In the genomic region with DNA sequence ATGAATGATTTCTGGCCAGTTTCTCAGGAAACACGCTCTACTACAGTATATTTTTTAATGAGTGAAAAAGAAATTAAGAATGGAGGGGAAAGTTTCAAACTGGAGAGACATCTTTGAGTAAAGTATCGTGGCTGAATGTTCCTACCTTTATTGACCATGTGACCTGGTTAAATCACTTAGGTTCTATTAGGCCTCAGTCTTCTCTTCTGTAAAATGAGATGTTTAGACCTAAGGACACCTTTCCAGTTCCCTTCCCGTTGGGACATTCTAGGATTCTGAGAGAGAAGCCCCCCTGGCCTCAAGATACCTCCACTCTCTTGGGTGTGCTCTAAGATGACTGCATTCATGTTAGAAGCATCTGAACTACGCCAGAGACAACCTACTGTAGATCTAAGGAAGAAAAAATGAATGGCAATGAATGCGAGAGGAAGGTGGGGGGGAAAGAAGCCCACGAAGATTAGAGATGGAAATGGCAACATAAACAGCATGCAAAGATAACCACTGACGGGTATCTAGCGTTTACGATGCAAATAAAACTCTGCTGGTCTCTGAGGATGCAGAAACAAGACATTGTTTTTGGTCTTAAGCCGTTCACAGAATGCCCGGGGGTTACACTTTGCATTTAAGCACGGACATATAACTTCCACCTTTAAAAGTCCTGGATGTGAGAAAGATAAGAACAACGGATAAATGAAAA, we compare ENCODE assay signal across 1 cellular context.
TF ChIP-seq lines count a peak whose summit lies in the region.

No MANE protein-coding gene starts in this region.

TF ChIP-seq in IMR-90, 13 proteins besides CTCF, POLR2A, EP300 and RAD21 (continued from another document):
- TF ChIP-seq, protein P1, sequence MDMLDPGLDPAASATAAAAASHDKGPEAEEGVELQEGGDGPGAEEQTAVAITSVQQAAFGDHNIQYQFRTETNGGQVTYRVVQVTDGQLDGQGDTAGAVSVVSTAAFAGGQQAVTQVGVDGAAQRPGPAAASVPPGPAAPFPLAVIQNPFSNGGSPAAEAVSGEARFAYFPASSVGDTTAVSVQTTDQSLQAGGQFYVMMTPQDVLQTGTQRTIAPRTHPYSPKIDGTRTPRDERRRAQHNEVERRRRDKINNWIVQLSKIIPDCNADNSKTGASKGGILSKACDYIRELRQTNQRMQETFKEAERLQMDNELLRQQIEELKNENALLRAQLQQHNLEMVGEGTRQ (IDR thresholded peaks at IDR 0.05; ENCODE audit: low read depth, low read length) = no peak
- TF ChIP-seq RFX5 (IDR thresholded peaks at IDR 0.05; ENCODE audit: low read depth, low read length) = no peak
- no peak for TF ChIP-seq MAFK (IDR thresholded peaks at IDR 0.05; ENCODE audit: low read depth, low read length)
- TF ChIP-seq, protein P2, sequence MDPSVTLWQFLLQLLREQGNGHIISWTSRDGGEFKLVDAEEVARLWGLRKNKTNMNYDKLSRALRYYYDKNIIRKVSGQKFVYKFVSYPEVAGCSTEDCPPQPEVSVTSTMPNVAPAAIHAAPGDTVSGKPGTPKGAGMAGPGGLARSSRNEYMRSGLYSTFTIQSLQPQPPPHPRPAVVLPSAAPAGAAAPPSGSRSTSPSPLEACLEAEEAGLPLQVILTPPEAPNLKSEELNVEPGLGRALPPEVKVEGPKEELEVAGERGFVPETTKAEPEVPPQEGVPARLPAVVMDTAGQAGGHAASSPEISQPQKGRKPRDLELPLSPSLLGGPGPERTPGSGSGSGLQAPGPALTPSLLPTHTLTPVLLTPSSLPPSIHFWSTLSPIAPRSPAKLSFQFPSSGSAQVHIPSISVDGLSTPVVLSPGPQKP (IDR thresholded peaks at IDR 0.05; ENCODE audit: borderline replicate concordance, low read depth, low read length) = no peak
- TF ChIP-seq MAZ (IDR thresholded peaks at IDR 0.05; ENCODE audit: borderline replicate concordance, low read depth, low read length) = no peak
- no peak for TF ChIP-seq RCOR1 (IDR thresholded peaks at IDR 0.05; ENCODE audit: insufficient replicate concordance, low read length)
- TF ChIP-seq FOS (IDR thresholded peaks at IDR 0.05; ENCODE audit: low read depth, low read length) = no peak
- no peak for TF ChIP-seq NFE2L2 (IDR thresholded peaks at IDR 0.05; ENCODE audit: low read depth, low read length)
- no peak for TF ChIP-seq SMC3 (IDR thresholded peaks at IDR 0.05; ENCODE audit: low read depth, low read length)
TF ChIP-seq in IMR-90: peak in this region for 0.
